Comparison of ENCODE assay signal across 11 cellular contexts in the genomic region with DNA sequence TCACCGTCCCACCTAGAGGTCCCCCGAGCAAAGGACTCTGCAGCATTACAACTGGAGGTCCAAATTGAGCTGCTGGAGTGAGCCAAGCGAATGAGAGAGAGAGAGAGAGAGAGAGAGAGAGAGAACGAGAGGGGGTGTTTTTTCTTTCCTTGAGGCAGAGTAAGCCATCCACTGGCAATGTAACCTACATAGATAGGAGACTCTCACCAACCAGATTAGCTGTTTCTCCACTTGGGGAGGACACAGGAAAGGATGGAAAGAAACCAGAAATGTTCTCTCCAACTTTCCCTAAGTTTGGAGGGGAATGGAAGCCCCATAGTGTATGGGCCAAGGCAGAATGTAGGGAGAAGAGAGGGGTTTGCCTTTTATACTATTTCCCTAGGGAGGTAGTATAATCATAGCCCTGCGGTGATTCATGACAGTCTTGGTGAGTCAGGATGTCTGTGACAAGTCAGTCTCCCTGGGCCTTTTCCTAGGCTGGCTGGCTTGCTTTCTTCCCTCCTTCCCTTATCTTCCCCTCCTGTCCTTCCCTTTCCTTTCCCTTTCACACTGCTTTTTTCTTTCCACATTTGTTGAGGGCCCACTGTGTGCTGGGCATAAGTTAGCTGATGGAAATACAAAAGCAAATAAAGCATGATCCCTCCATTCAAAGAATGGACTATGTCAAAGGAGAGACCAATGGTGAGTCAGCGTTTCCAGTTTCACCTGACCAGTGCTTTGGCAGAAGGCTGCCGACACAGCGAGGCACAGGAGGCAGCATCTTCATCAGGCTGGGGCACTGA. TPM values are rescaled to one million over a fixed set of nuclear protein-coding genes. Genes with fewer than 3 reads are reported as not detected.
DNase-seq lines count a peak whose midpoint lies in the region; ATAC-seq and TF ChIP-seq lines count a peak whose summit lies in the region.
"Had no signal": no experiment of that assay in that cellular context is flagged by ENCODE, and none has a peak within 500 bp of the region (broad histone marks: within the 10 kb centered on the region; RNA-seq: fewer than 3 reads in every experiment).

No MANE protein-coding gene starts in this region.

- peak overlapping the region; percentile 49 for H2AFZ ChIP-seq in HCT116 (ENCODE audit: low read depth, low read length, poor library complexity, severe bottlenecking)
- H2AFZ ChIP-seq in hepatocyte = no peak overlapping the region

- H4K20me1 ChIP-seq in HCT116 (ENCODE audit: insufficient read depth) (no peaks in the 10 kb centered on the region), hepatocyte (ENCODE audit: insufficient read depth, poor library complexity, severe bottlenecking) (no peaks in the 10 kb centered on the region)

- intact Hi-C loops in A673 (cut with micrococcal nuclease; ENCODE audit: unreplicated experiment) (no loop called here), HCT116 (cut with micrococcal nuclease) (no loop called here)

- no peak for TF ChIP-seq RAD21 in HCT116 (IDR thresholded peaks at IDR 0.05; ENCODE audit: low read depth)

- H3K36me3 Mint-ChIP-seq in activated T-helper 17 cell treated with anti-CD3 and anti-CD28 coated beads, Interleukin-2, amount 50 U/mL, for 72 hours (ENCODE audit: low read depth) = no peaks in the 10 kb centered on the region

- H3K27me3 ChIP-seq in A673 (replicated peaks; ENCODE audit: insufficient read depth, low read depth, low read length, poor library complexity) = no peaks in the 10 kb centered on the region
- no peaks in the 10 kb centered on the region for H3K27me3 ChIP-seq in HCT116 (ENCODE audit: insufficient read depth, low read length)
- no peaks in the 10 kb centered on the region for H3K27me3 ChIP-seq in hepatocyte

- no peaks in the 10 kb centered on the region for H3K9me3 Mint-ChIP-seq in activated T-helper 17 cell treated with anti-CD3 and anti-CD28 coated beads, Interleukin-2, amount 50 U/mL, for 72 hours
- H3K9me3 Mint-ChIP-seq: IgD-negative memory B cell had no signal

- H3K27ac ChIP-seq in A673 (ENCODE audit: low read depth, low read length, poor library complexity, severe bottlenecking) = peak overlapping the region; percentile 41
- peak overlapping the region; percentile 11; the same call in 1 of the 2 replicates for H3K27ac ChIP-seq in HCT116 (ENCODE audit: low read depth, low read length)
- H3K27ac ChIP-seq in hepatocyte = peak overlapping the region; percentile 37

- H3K4me3 ChIP-seq in A673 (ENCODE audit: low read depth, low read length, poor library complexity, severe bottlenecking) (no peak overlapping the region), HCT116 (replicated peaks in 1 of 2; ENCODE audit: low read depth in 1 of 2, low read length in 2 of 2) (peak overlapping the region in 1 of 2 experiments; percentile 39; a peak in 2 of 4 replicates), hepatocyte (no peak overlapping the region)

- DNase-seq in A673 (ENCODE audit: low spot score) = peak; percentile 82
- DNase-seq in HCT116 (ENCODE audit: low read depth, low spot score) = peak; percentile 65
- peak; percentile 44 for DNase-seq in hepatocyte (ENCODE audit: low spot score)
- DNase-seq in left lobe of liver (ENCODE audit: low spot score) = no peak
- no peak for DNase-seq in UCSD-AML1 (lab: John Stamatoyannopoulos, UW; ENCODE audit: unreplicated experiment)
- DNase-seq in GM19240 (ENCODE audit: insufficient read length, low spot score) = no peak
- DNase-seq: DMS79 had no signal

- ATAC-seq in HCT116 (peak; percentile 92), left lobe of liver (no peak), HG02759 (IDR thresholded peaks at IDR 0.05; ENCODE audit: unreplicated experiment) (no peak)
- ATAC-seq in activated T-helper 17 cell treated with anti-CD3 and anti-CD28 coated beads, Interleukin-2, amount 50 U/mL, for 72 hours (replicated peaks) = peak; percentile 64

- H3K79me2 ChIP-seq in HCT116 (ENCODE audit: insufficient read depth, low read length) (no peaks in the 10 kb centered on the region), hepatocyte (no peaks in the 10 kb centered on the region)

- TF ChIP-seq POLR2A in HCT116 (IDR thresholded peaks at IDR 0.05; ENCODE audit: borderline replicate concordance, extremely low read depth, insufficient read depth, insufficient read length) = no peak

- H3K9me3 ChIP-seq in A673 (ENCODE audit: low read depth, low read length, poor library complexity, severe bottlenecking) = no peaks in the 10 kb centered on the region
- H3K9me3 ChIP-seq in HCT116 (ENCODE audit: control insufficient read depth in 1 of 2, insufficient read depth in 1 of 2, low read depth in 1 of 2, low read length in 2 of 2) = no peaks in the 10 kb centered on the region
- no peaks in the 10 kb centered on the region for H3K9me3 ChIP-seq in hepatocyte (ENCODE audit: low read depth)

- RAD21 ChIA-PET in HCT116 (lab: Charles Lee; ENCODE audit: low non-redundant PET in 1 of 2, low total read pairs in 2 of 2, uncharacterized antibody in 2 of 2, unreplicated experiment in 2 of 2) = interaction anchor here in 1 of 2 experiments (0.6 to 0.8 kb wide), 2 partner anchors 27 to 85 kb away, joined by 3 to 4 read pairs; partner anchors contain the start of gene STXBP3

- no peak overlapping the region for H3K4me3 Mint-ChIP-seq in activated T-helper 17 cell treated with anti-CD3 and anti-CD28 coated beads, Interleukin-2, amount 50 U/mL, for 72 hours
- H3K4me3 Mint-ChIP-seq: IgD-negative memory B cell had no signal

- no peaks in the 10 kb centered on the region for H3K36me3 ChIP-seq in A673 (ENCODE audit: insufficient read depth, low read length, poor library complexity, severe bottlenecking)
- H3K36me3 ChIP-seq in HCT116 (ENCODE audit: control insufficient read depth in 1 of 2, insufficient read depth in 2 of 2, low read length in 2 of 2) = no peaks in the 10 kb centered on the region
- no peaks in the 10 kb centered on the region for H3K36me3 ChIP-seq in hepatocyte (replicated peaks; ENCODE audit: insufficient read depth, low read depth)

- H3K9ac ChIP-seq in HCT116 (ENCODE audit: low read length) = peak overlapping the region; percentile 41

- WGBS in hepatocyte (ENCODE audit: low lambda C conversion rate, missing lambda C conversion rate) = 84% methylated on average over 8 of the region's 8 CpGs

- CTCF ChIA-PET in A673 (lab: Charles Lee) (interaction anchor here (0.6 kb wide), 1 partner anchor 161 kb away, joined by 3 read pairs; no protein-coding TSS in a partner anchor), HCT116 (lab: Charles Lee) (no interaction called here)

- H3K9me2 ChIP-seq in HCT116 (ENCODE audit: insufficient read depth) (no peaks in the 10 kb centered on the region), hepatocyte (replicated peaks; ENCODE audit: insufficient read depth) (no peaks in the 10 kb centered on the region)

- no TSS peak for BruUV-seq in A673 (replicated peaks; lab: Mats Ljungman, UMichigan)
- BruUV-seq in HCT116 (replicated peaks; lab: Mats Ljungman, UMichigan) = no TSS peak

- H3K4me1 ChIP-seq in A673 (ENCODE audit: insufficient read depth, low read length, poor library complexity, severe bottlenecking) (peaks cover 32% of the 10 kb centered on the region), HCT116 (ENCODE audit: control insufficient read depth in 1 of 2, insufficient read depth in 2 of 2, low read length in 2 of 2) (peaks cover 5 to 24% of the 10 kb centered on the region in 2 experiments), hepatocyte (ENCODE audit: insufficient read depth) (no peaks in the 10 kb centered on the region)

- H3K4me2 ChIP-seq in HCT116 (ENCODE audit: low read length) (peak overlapping the region; percentile 75), hepatocyte (no peak overlapping the region)

- POLR2A ChIA-PET in A673 (lab: Charles Lee; ENCODE audit: low non-redundant PET) = interaction anchor here (0.6 kb wide), 1 partner anchor 101 kb away, joined by 3 read pairs; no protein-coding TSS in a partner anchor
- POLR2A ChIA-PET in HCT116 (lab: Charles Lee) = no interaction called here

- TF ChIP-seq CTCF in A673 (conservative IDR thresholded peaks at IDR 0.05; ENCODE audit: low read depth, low read length) = no peak
- TF ChIP-seq CTCF in HCT116 (IDR thresholded peaks at IDR 0.05 in 2 of 3, conservative IDR thresholded peaks at IDR 0.05 in 1 of 3; ENCODE audit: borderline replicate concordance in 1 of 3, insufficient read depth in 1 of 3, low read depth in 2 of 3, low read length in 2 of 3) = no peak
- no peak for TF ChIP-seq CTCF in hepatocyte (IDR thresholded peaks at IDR 0.05; ENCODE audit: poor library complexity)

- H3K27me3 Mint-ChIP-seq in activated T-helper 17 cell treated with anti-CD3 and anti-CD28 coated beads, Interleukin-2, amount 50 U/mL, for 72 hours = no peaks in the 10 kb centered on the region

- no peaks in the 10 kb centered on the region for H3K4me1 Mint-ChIP-seq in activated T-helper 17 cell treated with anti-CD3 and anti-CD28 coated beads, Interleukin-2, amount 50 U/mL, for 72 hours
- H3K4me1 Mint-ChIP-seq: IgD-negative memory B cell had no signal

- no peak overlapping the region for H3K27ac Mint-ChIP-seq in activated T-helper 17 cell treated with anti-CD3 and anti-CD28 coated beads, Interleukin-2, amount 50 U/mL, for 72 hours
- H3K27ac Mint-ChIP-seq: IgD-negative memory B cell had no signal

TF ChIP-seq in HCT116, 20 proteins besides CTCF, POLR2A, EP300 and RAD21 (continues in another document):
- TF ChIP-seq SIN3A (IDR thresholded peaks at IDR 0.05; ENCODE audit: low read depth) = no peak
- no peak for TF ChIP-seq CBX3 (IDR thresholded peaks at IDR 0.05; ENCODE audit: low read depth)

RNA-seq across cellular contexts. Expression of gene FNDC7, which starts 7.1 kb away (rescaled TPM):
- total RNA-seq in A673 (2021) (0.13 TPM in 1 of 2 replicates, not detected in the other), HCT116 (2021; ENCODE audit: unreplicated experiment) (0.10 TPM), hepatocyte (not detected in 2 replicates), left lobe of liver (not detected)
- not detected in 2 replicates for polyA plus RNA-seq in HCT116 (2012)
- under 1 TPM in 1 of 2 donors, not detected in 1; 0.19 TPM for total RNA-seq in activated T-helper 17 cell treated with anti-CD3 and anti-CD28 coated beads, Interleukin-2, amount 50 U/mL, for 72 hours
- polyA plus RNA-seq in hepatocyte = not detected in 2 replicates
- total RNA-seq: ureter had no signal
- polyA plus RNA-seq: IgD-negative memory B cell had no signal

RNA-seq across cellular contexts. Expression of gene STXBP3, which starts 26.6 kb away (rescaled TPM):
- total RNA-seq in A673 (2021) = 23.6 and 24.4 TPM in 2 replicates
- total RNA-seq in HCT116 (2021; ENCODE audit: unreplicated experiment) = 22.6 TPM
- polyA plus RNA-seq in HCT116 (2012) = 8.7 and 8.8 TPM in 2 replicates
- total RNA-seq in activated T-helper 17 cell treated with anti-CD3 and anti-CD28 coated beads, Interleukin-2, amount 50 U/mL, for 72 hours = 10 to 100 TPM; 41.0 to 52.3 TPM
- total RNA-seq in hepatocyte = 55.7 and 77.5 TPM in 2 replicates
- polyA plus RNA-seq in hepatocyte = 25.0 and 35.2 TPM in 2 replicates
- total RNA-seq in left lobe of liver = 16.2 TPM

RNA-seq across cellular contexts. Expression of gene PRPF38B, which starts 27.7 kb away (rescaled TPM):
- total RNA-seq in A673 (2021) = 49.3 and 59.5 TPM in 2 replicates
- total RNA-seq in HCT116 (2021; ENCODE audit: unreplicated experiment) = 46.4 TPM
- polyA plus RNA-seq in HCT116 (2012) = 17.0 and 17.1 TPM in 2 replicates
- 10 to 100 TPM; 70.3 to 70.6 TPM for total RNA-seq in activated T-helper 17 cell treated with anti-CD3 and anti-CD28 coated beads, Interleukin-2, amount 50 U/mL, for 72 hours
- 26.1 and 27.9 TPM in 2 replicates for total RNA-seq in hepatocyte
- 30.1 and 41.4 TPM in 2 replicates for polyA plus RNA-seq in hepatocyte
- 12.0 TPM for total RNA-seq in left lobe of liver

RNA-seq across cellular contexts. Expression of gene HENMT1, which starts 59.0 kb away (rescaled TPM):
- total RNA-seq in A673 (2021) = 9.5 and 11.0 TPM in 2 replicates
- not detected for total RNA-seq in HCT116 (2021; ENCODE audit: unreplicated experiment)
- polyA plus RNA-seq in HCT116 (2012) = not detected in 2 replicates
- 10 to 100 TPM; 17.5 to 21.6 TPM for total RNA-seq in activated T-helper 17 cell treated with anti-CD3 and anti-CD28 coated beads, Interleukin-2, amount 50 U/mL, for 72 hours
- total RNA-seq in hepatocyte = 4.4 and 4.7 TPM in 2 replicates
- 3.0 and 3.8 TPM in 2 replicates for polyA plus RNA-seq in hepatocyte
- total RNA-seq in left lobe of liver = 0.58 TPM

Comparison
In these comparisons a context has a peak if more than half of its experiments do, and no peak if none do; other contexts are left out.
1. DNase-seq: peak in A673 (single experiment), HCT116 (single experiment) and hepatocyte (single experiment); none in left lobe of liver (single experiment), UCSD-AML1 (single experiment) and GM19240 (single experiment).
2. ATAC-seq: peak in HCT116 (single experiment) and activated T-helper 17 cell treated with anti-CD3 and anti-CD28 coated beads, Interleukin-2, amount 50 U/mL, for 72 hours (single experiment); none in left lobe of liver (single experiment) and HG02759 (single experiment).
3. Peak in every context shown above with its lines, with median percentiles within 50 percentile points of each other: H3K27ac ChIP-seq.